8 cellular contexts compared by ENCODE assay signal in the genomic region with DNA sequence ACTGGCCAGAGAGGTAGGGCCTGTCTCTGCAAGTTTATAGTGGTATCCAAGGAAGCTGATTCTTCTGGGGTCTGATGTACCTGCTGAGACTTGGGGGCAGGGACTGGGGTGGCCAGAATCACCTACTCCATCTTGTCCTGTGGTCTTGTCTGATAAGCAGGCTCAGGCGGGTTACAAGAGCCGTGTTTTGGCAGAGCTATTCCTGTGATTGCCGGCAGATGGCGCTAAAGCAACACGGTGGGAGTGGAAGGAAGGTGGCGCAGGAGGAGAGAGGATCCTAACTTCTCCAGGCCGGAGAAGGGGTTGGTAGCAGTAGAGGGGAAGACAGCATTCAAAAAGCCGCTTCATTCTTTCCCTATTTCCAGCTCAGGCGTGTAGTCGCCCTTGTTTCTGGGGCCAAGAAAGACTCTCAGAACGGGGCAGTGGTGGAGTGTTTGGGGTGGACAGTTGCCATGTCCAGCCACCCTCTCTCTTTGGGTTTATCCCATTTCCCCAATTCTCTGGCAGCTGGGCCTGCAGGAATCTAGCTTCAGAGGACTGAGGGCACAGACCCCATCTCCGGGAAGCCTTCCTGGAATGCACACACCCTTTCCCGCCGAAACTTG. TPM values are rescaled to one million over a fixed set of nuclear protein-coding genes. Genes with fewer than 3 reads are reported as not detected.
DNase-seq lines count a peak whose midpoint lies in the region; ATAC-seq lines count a peak whose summit lies in the region.

No MANE protein-coding gene starts in this region.

- DNase-seq in DMS 273 (lab: John Stamatoyannopoulos, UW; ENCODE audit: unreplicated experiment) (peak; percentile 89), NCI-H69 (lab: John Stamatoyannopoulos, UW) (peak; percentile 77), dermis microvascular lymphatic vessel endothelial cell (ENCODE audit: low read depth in 2 of 2) (peak; percentile 35 to 78), lung microvascular endothelial cell (ENCODE audit: low read depth in 2 of 2) (peak; percentile 82 to 84)
- peak; percentile 69 to 75 for DNase-seq in activated CD4-positive, alpha-beta T cell treated with anti-CD3 and anti-CD28 coated beads, Interleukin-2, amount 50 U/mL, for 4 hours
- peak; percentile 45 for DNase-seq in stimulated activated CD8-positive, alpha-beta memory T cell treated with anti-CD3 and anti-CD28 coated beads, Interleukin-12 subunit alpha, Interleukin-12 subunit beta, amount 100 ng/mL, for 4 hours (ENCODE audit: low read depth)

- ATAC-seq in HG03045 (IDR thresholded peaks at IDR 0.05; ENCODE audit: unreplicated experiment) (peak; percentile 59), HG02588 (IDR thresholded peaks at IDR 0.05; ENCODE audit: unreplicated experiment) (no peak)

RNA-seq across cellular contexts. Expression of a gene that starts 15.1 kb away (rescaled TPM):
- total RNA-seq in dermis microvascular lymphatic vessel endothelial cell: not detected in 2 replicates
- total RNA-seq in lung microvascular endothelial cell: not detected in 2 replicates

RNA-seq across cellular contexts. Expression of a gene that starts 25.3 kb away (rescaled TPM):
- total RNA-seq in dermis microvascular lymphatic vessel endothelial cell: 48.4 and 51.1 TPM in 2 replicates
- 57.9 and 59.9 TPM in 2 replicates for total RNA-seq in lung microvascular endothelial cell
